ENCODE assay signal across 20 cellular contexts in genomic region chr3:48982686-48983085, GRCh38. TPM values are rescaled to one million over a fixed set of nuclear protein-coding genes. Genes with fewer than 3 reads are reported as not detected.
DNase-seq lines count a peak whose midpoint lies in the region; ATAC-seq and TF ChIP-seq lines count a peak whose summit lies in the region.
"Had no signal": no experiment of that assay in that cellular context is flagged by ENCODE, and none has a peak within 500 bp of the region (broad histone marks: within the 10 kb centered on the region; RNA-seq: fewer than 3 reads in every experiment).

No MANE protein-coding gene starts in this region.

- H3K9me3 ChIP-seq in cardiac muscle cell (ENCODE audit: low read depth), result no peaks in the 10 kb centered on the region
- H3K9me3 ChIP-seq: A549, MG63, Peyer's patch, SJCRH30 had no signal

- no peak for DNase-seq in cardiac muscle cell (ENCODE audit: low read depth in 1 of 2, low spot score in 1 of 2)
- no peak for DNase-seq in cardiac septum (ENCODE audit: low spot score)
- no peak for DNase-seq in central memory CD8-positive, alpha-beta T cell (ENCODE audit: low spot score in 2 of 2)
- no peak for DNase-seq in neural crest cell (ENCODE audit: low read depth, low spot score)
- no peak for DNase-seq in OCI-M2 (lab: John Stamatoyannopoulos, UW; ENCODE audit: unreplicated experiment)
- no peak for DNase-seq in NCI-H82 (lab: John Stamatoyannopoulos, UW)
- DNase-seq in HCEC 1CT, result no peak
- DNase-seq: DMS53, GDM1, MG63, NCI-H1417 treated with DMSO at 0.1 percent for 48 hours, NCI-H187, NCI-H2227 treated with DMSO at 0.1 percent for 48 hours, NCI-H510A, NCI-H748 treated with DMSO at 0.1 percent for 48 hours, Peyer's patch, SJCRH30 had no signal

- no peaks in the 10 kb centered on the region for H3K27me3 ChIP-seq in cardiac muscle cell
- H3K27me3 ChIP-seq: MG63, Peyer's patch, SJCRH30 had no signal

- peak overlapping the region; percentile 35 for H3K27ac Mint-ChIP-seq in central memory CD8-positive, alpha-beta T cell (ENCODE audit: low read depth)
- H3K27ac Mint-ChIP-seq in neural crest cell (ENCODE audit: unreplicated experiment), result no peak overlapping the region
- H3K27ac Mint-ChIP-seq: B cell had no signal

- H3K36me3 ChIP-seq in cardiac muscle cell, result peaks cover 36% of the 10 kb centered on the region

- no peak for ATAC-seq in central memory CD8-positive, alpha-beta T cell (replicated peaks; ENCODE audit: extremely low read depth, poor library complexity, severe bottlenecking)
- ATAC-seq: A549 had no signal

- no peaks in the 10 kb centered on the region for H3K27me3 Mint-ChIP-seq in central memory CD8-positive, alpha-beta T cell
- H3K27me3 Mint-ChIP-seq in neural crest cell (ENCODE audit: low read depth), result no peaks in the 10 kb centered on the region
- H3K27me3 Mint-ChIP-seq: B cell had no signal

- H3K27ac ChIP-seq in cardiac muscle cell, result peak overlapping the region; percentile 57
- H3K27ac ChIP-seq: A549, Peyer's patch, SJCRH30 had no signal

- H3K4me3 Mint-ChIP-seq in central memory CD8-positive, alpha-beta T cell, result no peak overlapping the region
- peak overlapping the region; percentile 27 for H3K4me3 Mint-ChIP-seq in neural crest cell
- H3K4me3 Mint-ChIP-seq: B cell, CD14-positive monocyte had no signal

- peaks cover 2% of the 10 kb centered on the region for H3K4me1 Mint-ChIP-seq in central memory CD8-positive, alpha-beta T cell
- peaks cover 5% of the 10 kb centered on the region for H3K4me1 Mint-ChIP-seq in neural crest cell
- H3K4me1 Mint-ChIP-seq: B cell had no signal

- H3K4me1 ChIP-seq in cardiac muscle cell (ENCODE audit: low read depth), result no peaks in the 10 kb centered on the region
- H3K4me1 ChIP-seq: A549, Peyer's patch, SJCRH30 had no signal

- H3K36me3 Mint-ChIP-seq in central memory CD8-positive, alpha-beta T cell (ENCODE audit: insufficient read depth), result peaks cover 45% of the 10 kb centered on the region
- H3K36me3 Mint-ChIP-seq in neural crest cell (ENCODE audit: low read depth), result peaks cover 11% of the 10 kb centered on the region

- TF ChIP-seq CTCF in cardiac muscle cell (IDR thresholded peaks at IDR 0.05; ENCODE audit: low read depth, low read length) (no peak), neural crest cell (conservative IDR thresholded peaks at IDR 0.05) (no peak)

- H3K9me3 Mint-ChIP-seq in central memory CD8-positive, alpha-beta T cell, result no peaks in the 10 kb centered on the region
- H3K9me3 Mint-ChIP-seq in neural crest cell, result no peaks in the 10 kb centered on the region
- H3K9me3 Mint-ChIP-seq: CD14-positive monocyte had no signal

- intact Hi-C loops in cardiac septum (cut with DNase I), result loop anchor here (10.0 kb wide), 1 partner anchor 462 kb away; no protein-coding TSS in a partner anchor

- no peak overlapping the region for H3K4me3 ChIP-seq in cardiac muscle cell
- H3K4me3 ChIP-seq: A549, MG63, Peyer's patch, SJCRH30 had no signal

RNA-seq across cellular contexts. Expression of gene P4HTM, which starts 7.4 kb away (rescaled TPM):
- total RNA-seq in cardiac muscle cell (63.3 and 76.5 TPM in 2 replicates), cardiac septum (37.0 TPM), neural crest cell (29.1 and 31.4 TPM in 2 replicates)
- polyA plus RNA-seq in cardiac muscle cell, result 60.4 and 84.7 TPM in 2 replicates

RNA-seq across cellular contexts. Expression of gene WDR6, which starts 24.5 kb away (rescaled TPM):
- total RNA-seq in cardiac muscle cell (176 and 223 TPM in 2 replicates), cardiac septum (96.6 TPM), neural crest cell (284 and 294 TPM in 2 replicates)
- 276 and 277 TPM in 2 replicates for polyA plus RNA-seq in cardiac muscle cell

RNA-seq across cellular contexts. Expression of gene DALRD3, which starts 35.7 kb away (rescaled TPM):
- 78.0 and 81.0 TPM in 2 replicates for total RNA-seq in cardiac muscle cell
- 54.6 and 96.2 TPM in 2 replicates for polyA plus RNA-seq in cardiac muscle cell
- total RNA-seq in cardiac septum, result 13.6 TPM
- total RNA-seq in neural crest cell, result 28.2 and 28.7 TPM in 2 replicates

RNA-seq across cellular contexts. Expression of gene NDUFAF3, which starts 39.2 kb away (rescaled TPM):
- total RNA-seq in cardiac muscle cell, result 217 and 361 TPM in 2 replicates
- polyA plus RNA-seq in cardiac muscle cell, result 280 and 310 TPM in 2 replicates
- 140 TPM for total RNA-seq in cardiac septum
- total RNA-seq in neural crest cell, result 69.5 and 70.9 TPM in 2 replicates

RNA-seq across cellular contexts. Expression of gene IMPDH2, which starts 46.5 kb away (rescaled TPM):
- total RNA-seq in cardiac muscle cell, result 155 and 186 TPM in 2 replicates
- polyA plus RNA-seq in cardiac muscle cell, result 118 and 179 TPM in 2 replicates
- 49.5 TPM for total RNA-seq in cardiac septum
- total RNA-seq in neural crest cell, result 259 and 261 TPM in 2 replicates
